ENCODE assay signal across 8 cellular contexts in the genomic region with DNA sequence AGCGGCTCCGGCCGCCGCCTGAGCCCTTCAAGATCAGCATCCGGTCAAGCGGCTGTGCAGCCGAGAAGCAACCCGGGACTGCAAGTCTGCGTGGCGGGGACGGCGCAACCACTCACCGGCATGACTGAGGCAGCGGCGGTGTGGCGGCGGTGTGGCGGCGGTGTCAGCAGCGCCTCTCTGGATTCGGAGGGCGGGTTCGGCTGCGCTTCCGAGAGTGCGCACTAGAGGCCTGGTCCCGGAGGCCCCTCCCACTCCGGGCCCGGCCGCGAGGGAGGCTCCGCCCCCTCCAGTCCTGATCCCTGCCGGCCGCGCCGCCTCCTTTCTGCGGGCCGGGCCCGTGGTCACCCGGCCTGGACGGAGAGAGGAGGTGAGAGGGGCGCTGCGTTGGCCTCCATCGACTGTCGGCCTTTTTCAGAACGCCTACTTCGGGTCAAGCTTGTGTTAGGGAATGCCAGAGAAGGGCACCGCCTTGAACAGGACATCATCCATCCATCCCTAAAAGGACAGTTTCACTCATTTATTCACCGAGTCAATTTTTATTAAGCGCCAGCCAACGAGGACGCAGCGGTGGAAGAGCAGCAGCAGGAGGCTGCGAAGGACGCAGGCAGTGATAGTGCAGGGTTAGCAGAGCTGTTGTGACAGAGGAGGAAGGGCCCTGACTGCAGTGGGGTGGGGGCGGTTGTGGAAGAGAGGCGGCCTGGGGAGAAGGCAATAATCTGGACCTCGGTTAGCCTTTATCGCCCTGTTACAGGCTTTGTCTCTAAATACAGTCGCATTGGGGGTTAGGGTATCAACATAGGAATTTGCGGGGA. TPM values are rescaled to one million over a fixed set of nuclear protein-coding genes. Genes with fewer than 3 reads are reported as not detected.
DNase-seq lines count a peak whose midpoint lies in the region; ATAC-seq and TF ChIP-seq lines count a peak whose summit lies in the region.

A gene with protein sequence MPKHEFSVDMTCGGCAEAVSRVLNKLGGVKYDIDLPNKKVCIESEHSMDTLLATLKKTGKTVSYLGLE (minus strand): TSS at position 202 of the 812 bp plus-strand sequence. CDS start 80 bp downstream, at position 122.

- H3K27ac ChIP-seq in right atrium auricular region (peak within 1 kb of the TSS; percentile 88 to 95), rectal smooth muscle tissue (ENCODE audit: low read depth, low read length) (peak within 1 kb of the TSS; percentile 86), vagina (peak within 1 kb of the TSS; percentile 93)

- in situ Hi-C loops in GM13977 (cut with MboI; ENCODE audit: low pct_unique_long_range_greater_than_20kb, low sequenced_read_pairs, unreplicated experiment): no loop called here

- H3K4me3 ChIP-seq in right atrium auricular region (peak within 1 kb of the TSS; percentile 89 to 92), rectal smooth muscle tissue (ENCODE audit: low read length) (peak within 1 kb of the TSS; percentile 83), vagina (peak within 1 kb of the TSS; percentile 58 to 91)

- TF ChIP-seq CTCF in GM13977 (IDR thresholded peaks at IDR 0.05; ENCODE audit: extremely low read depth, insufficient read depth, missing control alignments) (no peak), right atrium auricular region (IDR thresholded peaks at IDR 0.05) (peak in 1 of 2 donors; percentile 55), vagina (IDR thresholded peaks at IDR 0.05) (peak in 2 of 3 experiments; percentile 36)

- peak in 1 of 2 donors; percentile 63 for TF ChIP-seq POLR2A in vagina (IDR thresholded peaks at IDR 0.05)

- no peaks in the 10 kb centered on the region for H3K9me3 ChIP-seq in right atrium auricular region
- no peaks in the 10 kb centered on the region for H3K9me3 ChIP-seq in vagina

- ATAC-seq in HG02642 (IDR thresholded peaks at IDR 0.05; ENCODE audit: poor library complexity, unreplicated experiment): peak; percentile 97

- H3K36me3 ChIP-seq in right atrium auricular region: peaks cover under 1% of the 10 kb centered on the region
- H3K36me3 ChIP-seq in rectal smooth muscle tissue (ENCODE audit: control insufficient read depth, insufficient read depth, low read length): no peaks in the 10 kb centered on the region
- no peaks in the 10 kb centered on the region for H3K36me3 ChIP-seq in vagina

- H3K4me1 ChIP-seq in right atrium auricular region: peaks cover 0 to 28% of the 10 kb centered on the region in 2 donors
- peaks cover 11% of the 10 kb centered on the region for H3K4me1 ChIP-seq in rectal smooth muscle tissue (ENCODE audit: control insufficient read depth, insufficient read depth, low read length)
- H3K4me1 ChIP-seq in vagina: peaks cover 32% of the 10 kb centered on the region

- intact Hi-C loops in T-helper 2 cell treated with Interferon-gamma antibody and Interleukin-4, amounts not matched to agents 100 ng/mL and 5 ng/mL, for 36 hours (cut with micrococcal nuclease): loop anchor here (1.0 to 5.0 kb wide), 5 partner anchors 9 to 506 kb away; a partner anchor contains a TSS
- intact Hi-C loops in vagina (cut with DNase I): no loop called here

- DNase-seq in GM13977 (ENCODE audit: low spot score) (peak; percentile 97), NCI-H1105 treated with DMSO at 0.1 percent for 48 hours (lab: John Stamatoyannopoulos, UW) (peak; percentile 55), anterior cingulate cortex (lab: John Stamatoyannopoulos, UW) (peak; percentile 35 to 93 (median 87)), right atrium auricular region (ENCODE audit: low spot score) (peak; percentile 89), vagina (ENCODE audit: extremely low spot score in 2 of 2) (no peak)

- peak within 1 kb of the TSS; percentile 66 for H3K9ac ChIP-seq in rectal smooth muscle tissue (ENCODE audit: low read length)

- H3K27me3 ChIP-seq in right atrium auricular region (no peaks in the 10 kb centered on the region), rectal smooth muscle tissue (ENCODE audit: control insufficient read depth, insufficient read depth, low read length) (no peaks in the 10 kb centered on the region), vagina (no peaks in the 10 kb centered on the region)

RNA-seq across cellular contexts. Expression of the gene that starts here (rescaled TPM):
- 52.7 and 56.5 TPM in 2 replicates for total RNA-seq in T-helper 2 cell treated with Interferon-gamma antibody and Interleukin-4, amounts not matched to agents 100 ng/mL and 5 ng/mL, for 36 hours
- total RNA-seq in right atrium auricular region (10 to 100 TPM; 64.6 to 84.5 TPM), vagina (120 TPM)

Comparison
In these comparisons a context has a peak if more than half of its experiments do, and no peak if none do; other contexts are left out.
1. DNase-seq: peak in GM13977 (single experiment), NCI-H1105 treated with DMSO at 0.1 percent for 48 hours (single experiment), anterior cingulate cortex (58 of 58) and right atrium auricular region (single experiment); none in vagina (0 of 2).
2. Peak in every context shown above with its lines, with median percentiles within 50 percentile points of each other: H3K27ac ChIP-seq and H3K4me3 ChIP-seq.